In genomic region chr16:1863681-1864460, GRCh38 we compare ENCODE assay signal across 2 cellular contexts.
TF ChIP-seq lines count a peak whose summit lies in the region.

No MANE protein-coding gene starts in this region.

TF ChIP-seq in Ishikawa, 13 proteins besides CTCF, POLR2A, EP300 and RAD21:
- TF ChIP-seq TAF1 (IDR thresholded peaks at IDR 0.05; ENCODE audit: low read depth) = no peak
- no peak for TF ChIP-seq NFIC (IDR thresholded peaks at IDR 0.05)
- TF ChIP-seq TEAD4 (IDR thresholded peaks at IDR 0.05) = no peak
- TF ChIP-seq, protein P1, sequence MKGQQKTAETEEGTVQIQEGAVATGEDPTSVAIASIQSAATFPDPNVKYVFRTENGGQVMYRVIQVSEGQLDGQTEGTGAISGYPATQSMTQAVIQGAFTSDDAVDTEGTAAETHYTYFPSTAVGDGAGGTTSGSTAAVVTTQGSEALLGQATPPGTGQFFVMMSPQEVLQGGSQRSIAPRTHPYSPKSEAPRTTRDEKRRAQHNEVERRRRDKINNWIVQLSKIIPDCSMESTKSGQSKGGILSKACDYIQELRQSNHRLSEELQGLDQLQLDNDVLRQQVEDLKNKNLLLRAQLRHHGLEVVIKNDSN (IDR thresholded peaks at IDR 0.05) = no peak
- TF ChIP-seq, protein P2, sequence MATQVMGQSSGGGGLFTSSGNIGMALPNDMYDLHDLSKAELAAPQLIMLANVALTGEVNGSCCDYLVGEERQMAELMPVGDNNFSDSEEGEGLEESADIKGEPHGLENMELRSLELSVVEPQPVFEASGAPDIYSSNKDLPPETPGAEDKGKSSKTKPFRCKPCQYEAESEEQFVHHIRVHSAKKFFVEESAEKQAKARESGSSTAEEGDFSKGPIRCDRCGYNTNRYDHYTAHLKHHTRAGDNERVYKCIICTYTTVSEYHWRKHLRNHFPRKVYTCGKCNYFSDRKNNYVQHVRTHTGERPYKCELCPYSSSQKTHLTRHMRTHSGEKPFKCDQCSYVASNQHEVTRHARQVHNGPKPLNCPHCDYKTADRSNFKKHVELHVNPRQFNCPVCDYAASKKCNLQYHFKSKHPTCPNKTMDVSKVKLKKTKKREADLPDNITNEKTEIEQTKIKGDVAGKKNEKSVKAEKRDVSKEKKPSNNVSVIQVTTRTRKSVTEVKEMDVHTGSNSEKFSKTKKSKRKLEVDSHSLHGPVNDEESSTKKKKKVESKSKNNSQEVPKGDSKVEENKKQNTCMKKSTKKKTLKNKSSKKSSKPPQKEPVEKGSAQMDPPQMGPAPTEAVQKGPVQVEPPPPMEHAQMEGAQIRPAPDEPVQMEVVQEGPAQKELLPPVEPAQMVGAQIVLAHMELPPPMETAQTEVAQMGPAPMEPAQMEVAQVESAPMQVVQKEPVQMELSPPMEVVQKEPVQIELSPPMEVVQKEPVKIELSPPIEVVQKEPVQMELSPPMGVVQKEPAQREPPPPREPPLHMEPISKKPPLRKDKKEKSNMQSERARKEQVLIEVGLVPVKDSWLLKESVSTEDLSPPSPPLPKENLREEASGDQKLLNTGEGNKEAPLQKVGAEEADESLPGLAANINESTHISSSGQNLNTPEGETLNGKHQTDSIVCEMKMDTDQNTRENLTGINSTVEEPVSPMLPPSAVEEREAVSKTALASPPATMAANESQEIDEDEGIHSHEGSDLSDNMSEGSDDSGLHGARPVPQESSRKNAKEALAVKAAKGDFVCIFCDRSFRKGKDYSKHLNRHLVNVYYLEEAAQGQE (IDR thresholded peaks at IDR 0.05; ENCODE audit: low read depth) = no peak
- no peak for TF ChIP-seq FOXM1 (IDR thresholded peaks at IDR 0.05; ENCODE audit: borderline replicate concordance, low read depth)
- no peak for TF ChIP-seq EGR1 (IDR thresholded peaks at IDR 0.05)
- TF ChIP-seq CEBPB (IDR thresholded peaks at IDR 0.05) = no peak
- TF ChIP-seq YY1 (IDR thresholded peaks at IDR 0.05; ENCODE audit: low read depth) = no peak
- TF ChIP-seq CREB1 (IDR thresholded peaks at IDR 0.05; ENCODE audit: low read depth) = no peak
- no peak for TF ChIP-seq TCF12 (IDR thresholded peaks at IDR 0.05; ENCODE audit: low read depth)
- TF ChIP-seq, protein P3, sequence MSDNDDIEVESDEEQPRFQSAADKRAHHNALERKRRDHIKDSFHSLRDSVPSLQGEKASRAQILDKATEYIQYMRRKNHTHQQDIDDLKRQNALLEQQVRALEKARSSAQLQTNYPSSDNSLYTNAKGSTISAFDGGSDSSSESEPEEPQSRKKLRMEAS (IDR thresholded peaks at IDR 0.05) = no peak
- no peak for TF ChIP-seq ZBTB7A (IDR thresholded peaks at IDR 0.05; ENCODE audit: low read depth)

TF ChIP-seq in HepG2, 621 proteins besides CTCF, POLR2A, EP300 and RAD21:
- TF ChIP-seq SMC3 (IDR thresholded peaks at IDR 0.05; ENCODE audit: low read length) (peak; percentile 33), MIXL1 (CRISPR knock-in tag; IDR thresholded peaks at IDR 0.05) (peak; percentile 43; the same call in 1 of the 2 replicates), STAG1 (CRISPR knock-in tag; IDR thresholded peaks at IDR 0.05) (peak; percentile 66), MLLT10 (CRISPR knock-in tag; IDR thresholded peaks at IDR 0.05) (no peak), ZMAT3 (CRISPR knock-in tag; conservative IDR thresholded peaks at IDR 0.05) (no peak)
- TF ChIP-seq, protein P4, sequence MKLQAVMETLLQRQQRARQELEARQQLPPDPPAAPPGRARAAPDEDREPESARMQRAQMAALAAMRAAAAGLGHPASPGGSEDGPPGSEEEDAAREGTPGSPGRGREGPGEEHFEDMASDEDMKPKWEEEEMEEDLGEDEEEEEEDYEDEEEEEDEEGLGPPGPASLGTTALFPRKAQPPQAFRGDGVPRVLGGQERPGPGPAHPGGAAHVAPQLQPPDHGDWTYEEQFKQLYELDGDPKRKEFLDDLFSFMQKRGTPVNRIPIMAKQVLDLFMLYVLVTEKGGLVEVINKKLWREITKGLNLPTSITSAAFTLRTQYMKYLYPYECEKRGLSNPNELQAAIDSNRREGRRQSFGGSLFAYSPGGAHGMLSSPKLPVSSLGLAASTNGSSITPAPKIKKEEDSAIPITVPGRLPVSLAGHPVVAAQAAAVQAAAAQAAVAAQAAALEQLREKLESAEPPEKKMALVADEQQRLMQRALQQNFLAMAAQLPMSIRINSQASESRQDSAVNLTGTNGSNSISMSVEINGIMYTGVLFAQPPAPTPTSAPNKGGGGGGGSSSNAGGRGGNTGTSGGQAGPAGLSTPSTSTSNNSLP (IDR thresholded peaks at IDR 0.05; ENCODE audit: low read depth, low read length) = peak; percentile 63; the same call in 1 of the 2 replicates
TF ChIP-seq in HepG2: peak in this region for 4.
